Comparison of ENCODE assay signal across 1 cellular context in the genomic region with DNA sequence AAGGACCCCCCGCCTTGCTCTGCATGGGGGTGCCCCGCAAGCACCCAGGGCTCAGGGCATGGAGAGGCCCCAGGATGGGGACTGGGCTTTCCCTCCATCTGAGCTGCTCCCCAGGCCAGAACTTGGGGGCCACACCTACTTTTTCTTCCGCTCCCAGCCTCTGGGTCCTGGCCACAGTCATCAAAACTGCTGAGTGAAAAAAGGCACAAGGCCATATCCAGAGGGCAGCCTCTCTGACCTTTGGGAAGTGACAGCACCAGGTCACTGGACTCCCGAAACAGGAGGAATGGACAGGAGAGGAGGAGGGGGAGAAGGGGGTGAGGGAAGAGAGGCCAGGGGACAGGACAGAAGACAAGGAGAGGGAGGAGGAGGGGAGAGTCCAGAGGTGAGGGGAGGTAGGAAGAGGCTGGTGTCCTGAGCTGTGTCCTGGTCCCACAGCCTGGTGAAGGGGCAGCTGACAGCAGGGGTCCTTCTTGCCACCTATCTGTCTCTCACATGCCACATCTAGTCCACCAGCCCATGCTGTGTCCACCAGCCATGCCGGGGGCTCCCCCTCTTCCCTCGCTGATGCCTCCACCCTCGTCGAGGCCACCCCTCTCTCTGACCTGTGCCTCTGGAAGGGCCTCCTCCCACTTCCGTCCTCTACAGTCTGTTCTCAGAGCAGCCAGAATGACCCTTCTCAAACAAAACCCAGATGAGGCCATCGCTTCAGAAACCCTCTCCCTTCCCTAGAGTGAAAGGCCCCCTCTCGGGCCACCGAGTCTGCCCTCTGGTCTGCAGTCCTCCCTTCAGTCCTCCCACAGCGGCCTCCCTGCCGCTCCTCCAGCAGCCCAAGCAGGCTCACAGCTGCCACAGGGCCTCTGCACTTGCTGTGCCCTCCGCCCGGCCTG.
A peak's percentile ranks its signal among the peaks of the same experiment; 100 is the strongest.
TF ChIP-seq lines count a peak whose summit lies in the region.

No MANE protein-coding gene starts in this region.

TF ChIP-seq in HepG2, 621 proteins besides CTCF, POLR2A, EP300 and RAD21 (continued from another document and continues in another):
- TF ChIP-seq, protein P1, sequence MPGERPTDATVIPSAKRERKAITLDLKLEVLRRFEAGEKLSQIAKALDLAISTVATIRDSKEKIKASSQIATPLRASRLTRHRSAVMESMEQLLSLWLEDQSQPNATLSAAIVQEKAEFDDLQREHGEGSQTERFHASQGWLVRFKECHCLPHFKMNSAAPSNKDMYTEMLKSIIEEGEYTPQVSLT (CRISPR knock-in tag; IDR thresholded peaks at IDR 0.05; ENCODE audit: borderline replicate concordance, low read depth): no peak
- TF ChIP-seq TCF12 (IDR thresholded peaks at IDR 0.05) (no peak), TCF12 (CRISPR knock-in tag; IDR thresholded peaks at IDR 0.05) (0 out of 2 replicates have a peak, but pooled peaks have one; percentile 53), SP5 (CRISPR knock-in tag; IDR thresholded peaks at IDR 0.05; ENCODE audit: borderline replicate concordance, low read depth) (peak; percentile 80), KDM1A (CRISPR knock-in tag; IDR thresholded peaks at IDR 0.05) (peak; percentile 72; the same call in 1 of the 2 replicates), PHF21A (CRISPR knock-in tag; IDR thresholded peaks at IDR 0.05) (peak; percentile 91), MYC (CRISPR knock-in tag; IDR thresholded peaks at IDR 0.05; ENCODE audit: borderline replicate concordance) (peak; percentile 73; the same call in 1 of the 2 replicates), RCOR2 (CRISPR knock-in tag; IDR thresholded peaks at IDR 0.05) (peak; percentile 78; the same call in 1 of the 2 replicates), GTF2F1 (IDR thresholded peaks at IDR 0.05; ENCODE audit: low read length) (no peak), NKX3-1 (CRISPR knock-in tag; IDR thresholded peaks at IDR 0.05) (no peak), ZNF263 (CRISPR knock-in tag; IDR thresholded peaks at IDR 0.05) (peak; percentile 100), GZF1 (CRISPR knock-in tag; IDR thresholded peaks at IDR 0.05) (peak; percentile 81; the same call in 1 of the 2 replicates), CENPT (CRISPR knock-in tag; IDR thresholded peaks at IDR 0.05; ENCODE audit: low read depth) (no peak), KLF12 (CRISPR knock-in tag; IDR thresholded peaks at IDR 0.05; ENCODE audit: borderline replicate concordance) (no peak), FOXK2 (IDR thresholded peaks at IDR 0.05) (no peak), MEIS2 (CRISPR knock-in tag; IDR thresholded peaks at IDR 0.05) (peak; percentile 46; the same call in 1 of the 2 replicates), ZNF30 (CRISPR knock-in tag; IDR thresholded peaks at IDR 0.05) (no peak), HDAC6 (IDR thresholded peaks at IDR 0.05; ENCODE audit: low read depth, low read length) (no peak), THAP11 (CRISPR knock-in tag; IDR thresholded peaks at IDR 0.05) (peak; percentile 52), PHF20 (CRISPR knock-in tag; IDR thresholded peaks at IDR 0.05) (peak; percentile 66; the same call in 1 of the 2 replicates), HOXA7 (CRISPR knock-in tag; IDR thresholded peaks at IDR 0.05) (no peak), GPN1 (CRISPR knock-in tag; IDR thresholded peaks at IDR 0.05; ENCODE audit: borderline replicate concordance) (no peak), ARNT (IDR thresholded peaks at IDR 0.05) (no peak), ZNF780A (CRISPR knock-in tag; IDR thresholded peaks at IDR 0.05) (no peak), JUND (CRISPR knock-in tag; IDR thresholded peaks at IDR 0.05) (no peak), ZMYM4 (CRISPR knock-in tag; IDR thresholded peaks at IDR 0.05) (peak; percentile 64), NFE2L1 (CRISPR knock-in tag; IDR thresholded peaks at IDR 0.05; ENCODE audit: borderline replicate concordance) (no peak), ZNF225 (CRISPR knock-in tag; IDR thresholded peaks at IDR 0.05) (no peak; the same call in 1 of the 2 replicates), GLI4 (CRISPR knock-in tag; IDR thresholded peaks at IDR 0.05; ENCODE audit: borderline replicate concordance) (no peak), DPF2 (CRISPR knock-in tag; IDR thresholded peaks at IDR 0.05; ENCODE audit: borderline replicate concordance, low read depth) (peak; percentile 85; the same call in 1 of the 2 replicates), HNRNPUL1 (IDR thresholded peaks at IDR 0.05; ENCODE audit: low read depth, low read length) (no peak), NBN (conservative IDR thresholded peaks at IDR 0.05) (no peak), ZIK1 (CRISPR knock-in tag; IDR thresholded peaks at IDR 0.05; ENCODE audit: borderline replicate concordance, low read depth) (no peak), HHEX (CRISPR knock-in tag; IDR thresholded peaks at IDR 0.05) (no peak), TBX2 (CRISPR knock-in tag; IDR thresholded peaks at IDR 0.05; ENCODE audit: borderline replicate concordance) (peak; percentile 63), NONO (IDR thresholded peaks at IDR 0.05) (no peak), NONO (CRISPR knock-in tag; conservative IDR thresholded peaks at IDR 0.05) (peak; percentile 55), ZNF205 (CRISPR knock-in tag; IDR thresholded peaks at IDR 0.05) (no peak)
- TF ChIP-seq, protein P2, sequence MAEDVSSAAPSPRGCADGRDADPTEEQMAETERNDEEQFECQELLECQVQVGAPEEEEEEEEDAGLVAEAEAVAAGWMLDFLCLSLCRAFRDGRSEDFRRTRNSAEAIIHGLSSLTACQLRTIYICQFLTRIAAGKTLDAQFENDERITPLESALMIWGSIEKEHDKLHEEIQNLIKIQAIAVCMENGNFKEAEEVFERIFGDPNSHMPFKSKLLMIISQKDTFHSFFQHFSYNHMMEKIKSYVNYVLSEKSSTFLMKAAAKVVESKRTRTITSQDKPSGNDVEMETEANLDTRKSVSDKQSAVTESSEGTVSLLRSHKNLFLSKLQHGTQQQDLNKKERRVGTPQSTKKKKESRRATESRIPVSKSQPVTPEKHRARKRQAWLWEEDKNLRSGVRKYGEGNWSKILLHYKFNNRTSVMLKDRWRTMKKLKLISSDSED (CRISPR knock-in tag; IDR thresholded peaks at IDR 0.05): no peak
- TF ChIP-seq, protein P3, sequence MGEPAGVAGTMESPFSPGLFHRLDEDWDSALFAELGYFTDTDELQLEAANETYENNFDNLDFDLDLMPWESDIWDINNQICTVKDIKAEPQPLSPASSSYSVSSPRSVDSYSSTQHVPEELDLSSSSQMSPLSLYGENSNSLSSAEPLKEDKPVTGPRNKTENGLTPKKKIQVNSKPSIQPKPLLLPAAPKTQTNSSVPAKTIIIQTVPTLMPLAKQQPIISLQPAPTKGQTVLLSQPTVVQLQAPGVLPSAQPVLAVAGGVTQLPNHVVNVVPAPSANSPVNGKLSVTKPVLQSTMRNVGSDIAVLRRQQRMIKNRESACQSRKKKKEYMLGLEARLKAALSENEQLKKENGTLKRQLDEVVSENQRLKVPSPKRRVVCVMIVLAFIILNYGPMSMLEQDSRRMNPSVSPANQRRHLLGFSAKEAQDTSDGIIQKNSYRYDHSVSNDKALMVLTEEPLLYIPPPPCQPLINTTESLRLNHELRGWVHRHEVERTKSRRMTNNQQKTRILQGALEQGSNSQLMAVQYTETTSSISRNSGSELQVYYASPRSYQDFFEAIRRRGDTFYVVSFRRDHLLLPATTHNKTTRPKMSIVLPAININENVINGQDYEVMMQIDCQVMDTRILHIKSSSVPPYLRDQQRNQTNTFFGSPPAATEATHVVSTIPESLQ (CRISPR knock-in tag; conservative IDR thresholded peaks at IDR 0.05): no peak
- TF ChIP-seq, protein P4, sequence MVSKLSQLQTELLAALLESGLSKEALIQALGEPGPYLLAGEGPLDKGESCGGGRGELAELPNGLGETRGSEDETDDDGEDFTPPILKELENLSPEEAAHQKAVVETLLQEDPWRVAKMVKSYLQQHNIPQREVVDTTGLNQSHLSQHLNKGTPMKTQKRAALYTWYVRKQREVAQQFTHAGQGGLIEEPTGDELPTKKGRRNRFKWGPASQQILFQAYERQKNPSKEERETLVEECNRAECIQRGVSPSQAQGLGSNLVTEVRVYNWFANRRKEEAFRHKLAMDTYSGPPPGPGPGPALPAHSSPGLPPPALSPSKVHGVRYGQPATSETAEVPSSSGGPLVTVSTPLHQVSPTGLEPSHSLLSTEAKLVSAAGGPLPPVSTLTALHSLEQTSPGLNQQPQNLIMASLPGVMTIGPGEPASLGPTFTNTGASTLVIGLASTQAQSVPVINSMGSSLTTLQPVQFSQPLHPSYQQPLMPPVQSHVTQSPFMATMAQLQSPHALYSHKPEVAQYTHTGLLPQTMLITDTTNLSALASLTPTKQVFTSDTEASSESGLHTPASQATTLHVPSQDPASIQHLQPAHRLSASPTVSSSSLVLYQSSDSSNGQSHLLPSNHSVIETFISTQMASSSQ (IDR thresholded peaks at IDR 0.05; ENCODE audit: low read depth): no peak
- TF ChIP-seq, protein P4 (CRISPR knock-in tag; IDR thresholded peaks at IDR 0.05; ENCODE audit: borderline replicate concordance): peak; percentile 20; the same call in 1 of the 2 replicates
- TF ChIP-seq, protein P5, sequence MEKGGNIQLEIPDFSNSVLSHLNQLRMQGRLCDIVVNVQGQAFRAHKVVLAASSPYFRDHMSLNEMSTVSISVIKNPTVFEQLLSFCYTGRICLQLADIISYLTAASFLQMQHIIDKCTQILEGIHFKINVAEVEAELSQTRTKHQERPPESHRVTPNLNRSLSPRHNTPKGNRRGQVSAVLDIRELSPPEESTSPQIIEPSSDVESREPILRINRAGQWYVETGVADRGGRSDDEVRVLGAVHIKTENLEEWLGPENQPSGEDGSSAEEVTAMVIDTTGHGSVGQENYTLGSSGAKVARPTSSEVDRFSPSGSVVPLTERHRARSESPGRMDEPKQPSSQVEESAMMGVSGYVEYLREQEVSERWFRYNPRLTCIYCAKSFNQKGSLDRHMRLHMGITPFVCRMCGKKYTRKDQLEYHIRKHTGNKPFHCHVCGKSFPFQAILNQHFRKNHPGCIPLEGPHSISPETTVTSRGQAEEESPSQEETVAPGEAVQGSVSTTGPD (CRISPR knock-in tag; IDR thresholded peaks at IDR 0.05): no peak
- TF ChIP-seq, protein P6, sequence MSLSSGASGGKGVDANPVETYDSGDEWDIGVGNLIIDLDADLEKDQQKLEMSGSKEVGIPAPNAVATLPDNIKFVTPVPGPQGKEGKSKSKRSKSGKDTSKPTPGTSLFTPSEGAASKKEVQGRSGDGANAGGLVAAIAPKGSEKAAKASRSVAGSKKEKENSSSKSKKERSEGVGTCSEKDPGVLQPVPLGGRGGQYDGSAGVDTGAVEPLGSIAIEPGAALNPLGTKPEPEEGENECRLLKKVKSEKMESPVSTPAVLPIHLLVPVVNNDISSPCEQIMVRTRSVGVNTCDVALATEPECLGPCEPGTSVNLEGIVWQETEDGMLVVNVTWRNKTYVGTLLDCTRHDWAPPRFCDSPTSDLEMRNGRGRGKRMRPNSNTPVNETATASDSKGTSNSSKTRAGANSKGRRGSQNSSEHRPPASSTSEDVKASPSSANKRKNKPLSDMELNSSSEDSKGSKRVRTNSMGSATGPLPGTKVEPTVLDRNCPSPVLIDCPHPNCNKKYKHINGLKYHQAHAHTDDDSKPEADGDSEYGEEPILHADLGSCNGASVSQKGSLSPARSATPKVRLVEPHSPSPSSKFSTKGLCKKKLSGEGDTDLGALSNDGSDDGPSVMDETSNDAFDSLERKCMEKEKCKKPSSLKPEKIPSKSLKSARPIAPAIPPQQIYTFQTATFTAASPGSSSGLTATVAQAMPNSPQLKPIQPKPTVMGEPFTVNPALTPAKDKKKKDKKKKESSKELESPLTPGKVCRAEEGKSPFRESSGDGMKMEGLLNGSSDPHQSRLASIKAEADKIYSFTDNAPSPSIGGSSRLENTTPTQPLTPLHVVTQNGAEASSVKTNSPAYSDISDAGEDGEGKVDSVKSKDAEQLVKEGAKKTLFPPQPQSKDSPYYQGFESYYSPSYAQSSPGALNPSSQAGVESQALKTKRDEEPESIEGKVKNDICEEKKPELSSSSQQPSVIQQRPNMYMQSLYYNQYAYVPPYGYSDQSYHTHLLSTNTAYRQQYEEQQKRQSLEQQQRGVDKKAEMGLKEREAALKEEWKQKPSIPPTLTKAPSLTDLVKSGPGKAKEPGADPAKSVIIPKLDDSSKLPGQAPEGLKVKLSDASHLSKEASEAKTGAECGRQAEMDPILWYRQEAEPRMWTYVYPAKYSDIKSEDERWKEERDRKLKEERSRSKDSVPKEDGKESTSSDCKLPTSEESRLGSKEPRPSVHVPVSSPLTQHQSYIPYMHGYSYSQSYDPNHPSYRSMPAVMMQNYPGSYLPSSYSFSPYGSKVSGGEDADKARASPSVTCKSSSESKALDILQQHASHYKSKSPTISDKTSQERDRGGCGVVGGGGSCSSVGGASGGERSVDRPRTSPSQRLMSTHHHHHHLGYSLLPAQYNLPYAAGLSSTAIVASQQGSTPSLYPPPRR (CRISPR knock-in tag; IDR thresholded peaks at IDR 0.05; ENCODE audit: borderline replicate concordance): peak; percentile 69
- TF ChIP-seq, protein P7, sequence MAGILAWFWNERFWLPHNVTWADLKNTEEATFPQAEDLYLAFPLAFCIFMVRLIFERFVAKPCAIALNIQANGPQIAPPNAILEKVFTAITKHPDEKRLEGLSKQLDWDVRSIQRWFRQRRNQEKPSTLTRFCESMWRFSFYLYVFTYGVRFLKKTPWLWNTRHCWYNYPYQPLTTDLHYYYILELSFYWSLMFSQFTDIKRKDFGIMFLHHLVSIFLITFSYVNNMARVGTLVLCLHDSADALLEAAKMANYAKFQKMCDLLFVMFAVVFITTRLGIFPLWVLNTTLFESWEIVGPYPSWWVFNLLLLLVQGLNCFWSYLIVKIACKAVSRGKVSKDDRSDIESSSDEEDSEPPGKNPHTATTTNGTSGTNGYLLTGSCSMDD (CRISPR knock-in tag; IDR thresholded peaks at IDR 0.05): no peak
- TF ChIP-seq, protein P8, sequence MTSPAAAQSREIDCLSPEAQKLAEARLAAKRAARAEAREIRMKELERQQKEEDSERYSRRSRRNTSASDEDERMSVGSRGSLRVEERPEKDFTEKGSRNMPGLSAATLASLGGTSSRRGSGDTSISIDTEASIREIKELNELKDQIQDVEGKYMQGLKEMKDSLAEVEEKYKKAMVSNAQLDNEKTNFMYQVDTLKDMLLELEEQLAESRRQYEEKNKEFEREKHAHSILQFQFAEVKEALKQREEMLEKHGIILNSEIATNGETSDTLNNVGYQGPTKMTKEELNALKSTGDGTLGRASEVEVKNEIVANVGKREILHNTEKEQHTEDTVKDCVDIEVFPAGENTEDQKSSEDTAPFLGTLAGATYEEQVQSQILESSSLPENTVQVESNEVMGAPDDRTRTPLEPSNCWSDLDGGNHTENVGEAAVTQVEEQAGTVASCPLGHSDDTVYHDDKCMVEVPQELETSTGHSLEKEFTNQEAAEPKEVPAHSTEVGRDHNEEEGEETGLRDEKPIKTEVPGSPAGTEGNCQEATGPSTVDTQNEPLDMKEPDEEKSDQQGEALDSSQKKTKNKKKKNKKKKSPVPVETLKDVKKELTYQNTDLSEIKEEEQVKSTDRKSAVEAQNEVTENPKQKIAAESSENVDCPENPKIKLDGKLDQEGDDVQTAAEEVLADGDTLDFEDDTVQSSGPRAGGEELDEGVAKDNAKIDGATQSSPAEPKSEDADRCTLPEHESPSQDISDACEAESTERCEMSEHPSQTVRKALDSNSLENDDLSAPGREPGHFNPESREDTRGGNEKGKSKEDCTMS (CRISPR knock-in tag; conservative IDR thresholded peaks at IDR 0.05): no peak
